ENCODE assay signal across 21 cellular contexts in genomic region chr5:72159501-72159911, GRCh38. TPM values are rescaled to one million over a fixed set of nuclear protein-coding genes. Genes with fewer than 3 reads are reported as not detected.
A peak's percentile ranks its signal among the peaks of the same experiment; 100 is the strongest.
DNase-seq lines count a peak whose midpoint lies in the region; TF ChIP-seq lines count a peak whose summit lies in the region.
"Had no signal": no experiment of that assay in that cellular context is flagged by ENCODE, and none has a peak within 500 bp of the region (broad histone marks: within the 10 kb centered on the region; RNA-seq: fewer than 3 reads in every experiment).

No MANE protein-coding gene starts in this region.

- peak; percentile 38 for DNase-seq in HFFc6
- DNase-seq in ascending aorta (ENCODE audit: low spot score in 2 of 2), result peak in 1 of 2 donors; percentile 30
- DNase-seq in fibroblast of peridontal ligament (ENCODE audit: extremely low read depth), result peak; percentile 18
- DNase-seq in progenitor cell of endocrine pancreas (ENCODE audit: low spot score, unreplicated experiment), result no peak
- DNase-seq in dorsolateral prefrontal cortex, result no peak
- no peak for DNase-seq in cerebellar cortex (ENCODE audit: low spot score)
- no peak for DNase-seq in hypothalamus (lab: John Stamatoyannopoulos, UW)
- no peak for DNase-seq in stimulated activated CD4-positive, alpha-beta T cell treated with anti-CD3 and anti-CD28 coated beads, Interleukin-12 subunit alpha, Interleukin-12 subunit beta, amount 100 ng/mL, for 4 hours
- DNase-seq: activated CD8-positive, alpha-beta memory T cell treated with anti-CD3 and anti-CD28 coated beads for 24 hours; gastrocnemius medialis; H9; left ventricle myocardium superior; NCI-H1092; NCI-H2107; NCI-H526; stimulated activated CD4-positive, alpha-beta T cell treated with anti-CD3 and anti-CD28 coated beads, Interleukin-4, amount 100 ng/mL, for 4 hours had no signal

- H3K36me3 Mint-ChIP-seq in HFFc6 (ENCODE audit: low read depth) (peaks cover 33% of the 10 kb centered on the region), progenitor cell of endocrine pancreas (ENCODE audit: insufficient read depth) (peaks cover 2% of the 10 kb centered on the region)

- no peaks in the 10 kb centered on the region; the same call in 1 of the 2 replicates for H3K27me3 Mint-ChIP-seq in HFFc6 (ENCODE audit: insufficient read depth)
- no peaks in the 10 kb centered on the region for H3K27me3 Mint-ChIP-seq in progenitor cell of endocrine pancreas

- peaks cover 28 to 72% of the 10 kb centered on the region in 2 donors for H3K4me1 ChIP-seq in ascending aorta
- H3K4me1 ChIP-seq: parathyroid adenoma had no signal

- H3K27ac Mint-ChIP-seq in HFFc6 (peak overlapping the region; percentile 88), progenitor cell of endocrine pancreas (peak overlapping the region; percentile 1)
- H3K27ac Mint-ChIP-seq: activated T-helper 1 cell treated with anti-CD3 and anti-CD28 coated beads, Interleukin-12 subunit alpha, Interleukin-12 subunit beta, Interleukin-2, Interleukin-4 antibody, amounts not matched to agents 30 ng/mL and 10 ng/mL and 1 ng/mL, durations not matched to agents 14 hours and 24 hours and 36 hours; H9; T-helper 1 cell treated with Interleukin-12 subunit alpha and Interleukin-12 subunit beta and Interleukin-4 antibody, amounts not matched to agents 30 μg/mL and 1 μg/mL, for 36 hours had no signal

- no peak overlapping the region for H3K4me3 ChIP-seq in ascending aorta
- H3K4me3 ChIP-seq in dorsolateral prefrontal cortex, result no peak overlapping the region
- H3K4me3 ChIP-seq: gastrocnemius medialis had no signal

- H3K4me1 Mint-ChIP-seq in HFFc6 (ENCODE audit: low read depth) (peaks cover 95% of the 10 kb centered on the region), progenitor cell of endocrine pancreas (ENCODE audit: low read depth) (peaks cover 8% of the 10 kb centered on the region)
- H3K4me1 Mint-ChIP-seq: central memory CD8-positive, alpha-beta T cell had no signal

- H3K27me3 ChIP-seq in ascending aorta (no peaks in the 10 kb centered on the region), dorsolateral prefrontal cortex (no peaks in the 10 kb centered on the region)
- H3K27me3 ChIP-seq: gastrocnemius medialis had no signal

- intact Hi-C loops in ascending aorta (cut with DNase I) (no loop called here), dorsolateral prefrontal cortex (cut with DNase I) (no loop called here)

- no peak for TF ChIP-seq CTCF in HFFc6 (IDR thresholded peaks at IDR 0.05)
- no peak for TF ChIP-seq CTCF in ascending aorta (IDR thresholded peaks at IDR 0.05)
- no peak for TF ChIP-seq CTCF in progenitor cell of endocrine pancreas (IDR thresholded peaks at IDR 0.05; ENCODE audit: unreplicated experiment)
- no peak for TF ChIP-seq CTCF in dorsolateral prefrontal cortex (IDR thresholded peaks at IDR 0.05 in 54 of 56, conservative IDR thresholded peaks at IDR 0.05 in 2 of 56; ENCODE audit: low read depth in 1 of 56, partially characterized antibody in 56 of 56)

- peak overlapping the region; percentile 69 for H3K4me3 Mint-ChIP-seq in HFFc6
- no peak overlapping the region for H3K4me3 Mint-ChIP-seq in progenitor cell of endocrine pancreas (ENCODE audit: low read depth)
- H3K4me3 Mint-ChIP-seq: activated T-helper 1 cell treated with anti-CD3 and anti-CD28 coated beads, Interleukin-12 subunit alpha, Interleukin-12 subunit beta, Interleukin-2, Interleukin-4 antibody, amounts not matched to agents 30 ng/mL and 10 ng/mL and 1 ng/mL, durations not matched to agents 14 hours and 24 hours and 36 hours; central memory CD8-positive, alpha-beta T cell; H9; T-helper 1 cell treated with Interleukin-12 subunit alpha and Interleukin-12 subunit beta and Interleukin-4 antibody, amounts not matched to agents 30 μg/mL and 1 μg/mL, for 36 hours had no signal

- peak overlapping the region; percentile 93 to 95 for H3K27ac ChIP-seq in ascending aorta
- peak overlapping the region in 28 of 59 donors; percentile 0 to 68 (median 33) for H3K27ac ChIP-seq in dorsolateral prefrontal cortex
- H3K27ac ChIP-seq: KMS-11, parathyroid adenoma had no signal

- no peaks in the 10 kb centered on the region for H3K36me3 ChIP-seq in ascending aorta
- H3K36me3 ChIP-seq: gastrocnemius medialis had no signal

- no peaks in the 10 kb centered on the region for H3K9me3 ChIP-seq in ascending aorta
- H3K9me3 ChIP-seq: gastrocnemius medialis had no signal

- H3K9me3 Mint-ChIP-seq in HFFc6, result no peaks in the 10 kb centered on the region
- no peaks in the 10 kb centered on the region for H3K9me3 Mint-ChIP-seq in progenitor cell of endocrine pancreas (ENCODE audit: low read depth)
- H3K9me3 Mint-ChIP-seq: activated T-helper 1 cell treated with anti-CD3 and anti-CD28 coated beads, Interleukin-12 subunit alpha, Interleukin-12 subunit beta, Interleukin-2, Interleukin-4 antibody, amounts not matched to agents 30 ng/mL and 10 ng/mL and 1 ng/mL, durations not matched to agents 14 hours and 24 hours and 36 hours; central memory CD8-positive, alpha-beta T cell; H9; T-helper 1 cell treated with Interleukin-12 subunit alpha and Interleukin-12 subunit beta and Interleukin-4 antibody, amounts not matched to agents 30 μg/mL and 1 μg/mL, for 36 hours had no signal

RNA-seq across cellular contexts. Expression of gene MAP1B, which starts 52.2 kb away (rescaled TPM):
- total RNA-seq in HFFc6 (2021; fragmentation: NEBNext Ultra II Directional; extraction: Animal tissue kit (Norgen Biotek cat#: 25700)), result 100 to 1,000 TPM; 164 to 272 (median 235) TPM
- total RNA-seq in ascending aorta, result 1,059 TPM
- 58.6 and 63.8 TPM in 2 replicates for total RNA-seq in progenitor cell of endocrine pancreas
- 1,000 to 10,000 TPM in 95 of 120 experiments, 100 to 1,000 TPM in 25; 523 to 1,758 (median 1,258) TPM for total RNA-seq in dorsolateral prefrontal cortex
- total RNA-seq: activated T-helper 1 cell treated with anti-CD3 and anti-CD28 coated beads, Interleukin-12 subunit alpha, Interleukin-12 subunit beta, Interleukin-2, Interleukin-4 antibody, amounts not matched to agents 30 ng/mL and 10 ng/mL and 1 ng/mL, durations not matched to agents 14 hours and 24 hours and 36 hours had no signal

Comparison
In these comparisons a context has a peak if more than half of its experiments do, and no peak if none do; other contexts are left out.
1. DNase-seq: peak in HFFc6 (single experiment) and fibroblast of peridontal ligament (single experiment); none in progenitor cell of endocrine pancreas (single experiment), dorsolateral prefrontal cortex (0 of 10), cerebellar cortex (single experiment), hypothalamus (0 of 51) and stimulated activated CD4-positive, alpha-beta T cell treated with anti-CD3 and anti-CD28 coated beads, Interleukin-12 subunit alpha, Interleukin-12 subunit beta, amount 100 ng/mL, for 4 hours (single experiment).